Comparison of ENCODE assay signal across 2 cellular contexts in genomic region chr7:46208635-46209525, GRCh38.
TF ChIP-seq lines count a peak whose summit lies in the region.

No MANE protein-coding gene starts in this region.

TF ChIP-seq in IMR-90, 13 proteins besides CTCF, POLR2A, EP300 and RAD21:
- TF ChIP-seq BHLHE40 (IDR thresholded peaks at IDR 0.05; ENCODE audit: low read depth, low read length) (no peak), SMC3 (IDR thresholded peaks at IDR 0.05; ENCODE audit: low read depth, low read length) (no peak), USF2 (IDR thresholded peaks at IDR 0.05; ENCODE audit: low read depth, low read length) (no peak)

TF ChIP-seq in endothelial cell of umbilical vein, 7 proteins besides CTCF, POLR2A, EP300 and RAD21:
- TF ChIP-seq POLR2AphosphoS5 (IDR thresholded peaks at IDR 0.05; ENCODE audit: insufficient read depth, low read depth, low read length) (no peak), MAX (IDR thresholded peaks at IDR 0.05; ENCODE audit: insufficient read depth, insufficient read length) (no peak), FOS (IDR thresholded peaks at IDR 0.05; ENCODE audit: borderline replicate concordance, insufficient read depth, low read length) (no peak), EZH2 (IDR thresholded peaks at IDR 0.05; ENCODE audit: borderline replicate concordance, low read depth, low read length, severe bottlenecking) (no peak), GATA2 (IDR thresholded peaks at IDR 0.05; ENCODE audit: insufficient read depth, insufficient read length, low read depth, low read length) (no peak), MYC (IDR thresholded peaks at IDR 0.05; ENCODE audit: low read depth, low read length) (no peak), JUN (IDR thresholded peaks at IDR 0.05; ENCODE audit: borderline replicate concordance, insufficient read depth, insufficient read length, low read depth) (no peak)
TF ChIP-seq in endothelial cell of umbilical vein: peak in this region for 0.
